Comparison of ENCODE assay signal across 1 cellular context in genomic region chr6:28981391-28981832, GRCh38.
TF ChIP-seq lines count a peak whose summit lies in the region.

No MANE protein-coding gene starts in this region.

TF ChIP-seq in HepG2, 621 proteins besides CTCF, POLR2A, EP300 and RAD21 (continued from another document and continues in another):
- TF ChIP-seq ZBED4 (CRISPR knock-in tag; IDR thresholded peaks at IDR 0.05; ENCODE audit: borderline replicate concordance): no peak
- TF ChIP-seq ATF6 (CRISPR knock-in tag; conservative IDR thresholded peaks at IDR 0.05): no peak
- no peak; the same call in 1 of the 2 replicates for TF ChIP-seq NCOA1 (CRISPR knock-in tag; IDR thresholded peaks at IDR 0.05)
- TF ChIP-seq ZFAT (CRISPR knock-in tag; conservative IDR thresholded peaks at IDR 0.05): no peak
- no peak for TF ChIP-seq ZNF614 (CRISPR knock-in tag; IDR thresholded peaks at IDR 0.05; ENCODE audit: borderline replicate concordance)
- peak; percentile 74; the same call in 1 of the 2 replicates for TF ChIP-seq ZMYM2 (CRISPR knock-in tag; IDR thresholded peaks at IDR 0.05)
- TF ChIP-seq ZNF672 (CRISPR knock-in tag; IDR thresholded peaks at IDR 0.05): no peak
- TF ChIP-seq ZNF746 (CRISPR knock-in tag; IDR thresholded peaks at IDR 0.05): no peak
- TF ChIP-seq PBX3 (CRISPR knock-in tag; IDR thresholded peaks at IDR 0.05; ENCODE audit: borderline replicate concordance): 0 out of 2 replicates have a peak, but pooled peaks have one; percentile 46
- no peak for TF ChIP-seq NFE2L1 (CRISPR knock-in tag; IDR thresholded peaks at IDR 0.05; ENCODE audit: borderline replicate concordance)
- TF ChIP-seq TEAD2 (CRISPR knock-in tag; IDR thresholded peaks at IDR 0.05): no peak
- TF ChIP-seq ARNTL (CRISPR knock-in tag; IDR thresholded peaks at IDR 0.05): no peak
- peak; percentile 14; the same call in 1 of the 2 replicates for TF ChIP-seq ZNF317 (CRISPR knock-in tag; IDR thresholded peaks at IDR 0.05)
- TF ChIP-seq HMGA1 (CRISPR knock-in tag; conservative IDR thresholded peaks at IDR 0.05): no peak
- TF ChIP-seq NONO (IDR thresholded peaks at IDR 0.05): no peak
- TF ChIP-seq NONO (CRISPR knock-in tag; conservative IDR thresholded peaks at IDR 0.05): no peak
- 0 out of 2 replicates have a peak, but pooled peaks have one; percentile 2 for TF ChIP-seq HOXA9 (CRISPR knock-in tag; IDR thresholded peaks at IDR 0.05; ENCODE audit: borderline replicate concordance)
- no peak for TF ChIP-seq ZNF263 (CRISPR knock-in tag; IDR thresholded peaks at IDR 0.05)
- no peak for TF ChIP-seq WIZ (CRISPR knock-in tag; IDR thresholded peaks at IDR 0.05)
- no peak for TF ChIP-seq ZNF225 (CRISPR knock-in tag; IDR thresholded peaks at IDR 0.05)
- no peak for TF ChIP-seq CSRNP2 (CRISPR knock-in tag; conservative IDR thresholded peaks at IDR 0.05; ENCODE audit: low read depth)
- no peak; the same call in 1 of the 2 replicates for TF ChIP-seq NAIF1 (CRISPR knock-in tag; IDR thresholded peaks at IDR 0.05; ENCODE audit: borderline replicate concordance)
- TF ChIP-seq E2F1 (CRISPR knock-in tag; IDR thresholded peaks at IDR 0.05): peak; percentile 47; the same call in 1 of the 2 replicates
- TF ChIP-seq ZNF275 (CRISPR knock-in tag; IDR thresholded peaks at IDR 0.05; ENCODE audit: borderline replicate concordance): 0 out of 2 replicates have a peak, but pooled peaks have one; percentile 11
- no peak for TF ChIP-seq ZNF609 (CRISPR knock-in tag; IDR thresholded peaks at IDR 0.05; ENCODE audit: borderline replicate concordance)
- TF ChIP-seq MBD4 (IDR thresholded peaks at IDR 0.05; ENCODE audit: borderline replicate concordance, low read length): no peak
- TF ChIP-seq ZNF564 (CRISPR knock-in tag; IDR thresholded peaks at IDR 0.05): no peak
- peak; percentile 85 for TF ChIP-seq CHD4 (IDR thresholded peaks at IDR 0.05; ENCODE audit: borderline replicate concordance, low read length)
- no peak for TF ChIP-seq RXRA (CRISPR knock-in tag; IDR thresholded peaks at IDR 0.05)
- TF ChIP-seq HNRNPUL1 (IDR thresholded peaks at IDR 0.05; ENCODE audit: low read depth, low read length): no peak
- no peak for TF ChIP-seq SSRP1 (CRISPR knock-in tag; IDR thresholded peaks at IDR 0.05)
- TF ChIP-seq ZNF605 (CRISPR knock-in tag; IDR thresholded peaks at IDR 0.05): peak; percentile 66
- TF ChIP-seq ELF4 (CRISPR knock-in tag; IDR thresholded peaks at IDR 0.05; ENCODE audit: borderline replicate concordance): no peak
- no peak for TF ChIP-seq CEBPZ (IDR thresholded peaks at IDR 0.05; ENCODE audit: low read length)
- no peak for TF ChIP-seq MXI1 (IDR thresholded peaks at IDR 0.05; ENCODE audit: borderline replicate concordance, low read depth, low read length)
- TF ChIP-seq ZC3H4 (CRISPR knock-in tag; IDR thresholded peaks at IDR 0.05; ENCODE audit: borderline replicate concordance): no peak
- TF ChIP-seq NCOR1 (IDR thresholded peaks at IDR 0.05; ENCODE audit: borderline replicate concordance, low read length): no peak; the same call in 1 of the 2 replicates
- TF ChIP-seq IKZF1 (IDR thresholded peaks at IDR 0.05): no peak
- no peak for TF ChIP-seq NPAS2 (CRISPR knock-in tag; IDR thresholded peaks at IDR 0.05; ENCODE audit: borderline replicate concordance)
- TF ChIP-seq KLF11 (CRISPR knock-in tag; IDR thresholded peaks at IDR 0.05): no peak
- TF ChIP-seq HMGXB4 (CRISPR knock-in tag; IDR thresholded peaks at IDR 0.05; ENCODE audit: borderline replicate concordance in 1 of 2, low read depth in 1 of 2): peak in 1 of 2 experiments; percentile 72; a peak in 1 of 4 replicates
